8 cellular contexts compared by ENCODE assay signal in the genomic region with DNA sequence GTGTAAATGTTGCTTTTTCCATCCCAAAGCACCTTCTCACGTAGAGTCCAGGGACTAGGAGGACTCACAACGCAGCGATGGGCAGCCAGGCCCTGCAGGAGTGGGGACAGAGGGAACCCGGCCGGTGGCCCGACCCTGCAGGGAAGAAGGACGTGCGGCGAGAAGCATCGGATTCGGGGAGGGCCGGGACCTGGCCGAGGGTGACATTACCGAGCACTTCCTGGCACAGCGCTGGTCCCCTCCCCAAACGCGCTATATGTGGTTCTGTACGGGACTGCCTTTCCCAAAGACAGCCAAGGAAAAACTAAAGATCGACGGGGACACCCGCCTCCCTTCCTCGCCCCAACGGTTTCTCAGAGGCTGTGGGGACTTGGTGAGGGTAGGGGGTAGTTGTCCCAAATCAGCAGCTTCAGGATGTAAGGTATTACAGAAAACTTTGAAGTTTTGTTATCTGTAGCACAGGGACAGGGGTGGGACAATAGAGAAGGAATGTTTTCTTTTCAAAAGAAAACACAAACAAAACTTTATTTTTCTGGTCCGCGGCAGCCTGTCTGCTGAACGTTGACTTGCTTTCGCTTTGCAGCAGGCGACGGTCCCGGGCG. TPM values are rescaled to one million over a fixed set of nuclear protein-coding genes. Genes with fewer than 3 reads are reported as not detected.
DNase-seq lines count a peak whose midpoint lies in the region; ATAC-seq and TF ChIP-seq lines count a peak whose summit lies in the region.

No MANE protein-coding gene starts in this region.

- no peaks in the 10 kb centered on the region for H3K9me3 Mint-ChIP-seq in activated CD4-positive, alpha-beta memory T cell treated with anti-CD3 and anti-CD28 coated beads for 36 hours

- TF ChIP-seq POLR2A in upper lobe of left lung (IDR thresholded peaks at IDR 0.05) = no peak

- H3K36me3 Mint-ChIP-seq in activated CD4-positive, alpha-beta memory T cell treated with anti-CD3 and anti-CD28 coated beads for 36 hours = no peaks in the 10 kb centered on the region

- H3K9me3 ChIP-seq in endocrine pancreas (ENCODE audit: control insufficient read depth, low read length) (no peaks in the 10 kb centered on the region), mononuclear cell (ENCODE audit: low read depth, low read length) (no peaks in the 10 kb centered on the region), upper lobe of left lung (no peaks in the 10 kb centered on the region)

- POLR2A ChIA-PET in activated CD4-positive, alpha-beta memory T cell treated with anti-CD3 and anti-CD28 coated beads for 36 hours (lab: Charles Lee) = interaction anchor here (0.6 to 1.4 kb wide), 5 partner anchors 12 to 334 kb away, joined by 3 to 4 read pairs (median 4); no protein-coding TSS in a partner anchor

- H3K36me3 ChIP-seq in endocrine pancreas (ENCODE audit: control insufficient read depth, insufficient read depth, low read length) (no peaks in the 10 kb centered on the region), upper lobe of left lung (no peaks in the 10 kb centered on the region)

- WGBS in upper lobe of left lung, 2 donors = 2% methylated on average over 15 to 31 of the region's 31 CpGs

- TF ChIP-seq EP300 in upper lobe of left lung (IDR thresholded peaks at IDR 0.05) = no peak

- peak overlapping the region; percentile 88 for H3K9ac ChIP-seq in endocrine pancreas (ENCODE audit: control insufficient read depth, insufficient read depth, low read length)

- H3K4me1 Mint-ChIP-seq in activated CD4-positive, alpha-beta memory T cell treated with anti-CD3 and anti-CD28 coated beads for 36 hours (ENCODE audit: low read depth) = peaks cover 30% of the 10 kb centered on the region

- TF ChIP-seq CTCF in AG10803 (conservative IDR thresholded peaks at IDR 0.05; ENCODE audit: low read length) = no peak
- TF ChIP-seq CTCF in upper lobe of left lung (IDR thresholded peaks at IDR 0.05) = peak in 1 of 6 experiments; percentile 9

- H3K27me3 Mint-ChIP-seq in activated CD4-positive, alpha-beta memory T cell treated with anti-CD3 and anti-CD28 coated beads for 36 hours = no peaks in the 10 kb centered on the region

- H3K4me1 ChIP-seq in endocrine pancreas (ENCODE audit: control insufficient read depth, insufficient read depth, low read length) = peaks cover 19% of the 10 kb centered on the region
- peaks cover 31% of the 10 kb centered on the region for H3K4me1 ChIP-seq in mononuclear cell (ENCODE audit: insufficient read depth, low read length)
- peaks cover 20 to 28% (median 22%) of the 10 kb centered on the region in 4 donors for H3K4me1 ChIP-seq in upper lobe of left lung

- intact Hi-C loops in activated CD4-positive, alpha-beta memory T cell treated with anti-CD3 and anti-CD28 coated beads for 36 hours (cut with micrococcal nuclease) = loop anchor here (2.0 to 10.0 kb wide), 3 partner anchors 122 to 670 kb away; no protein-coding TSS in a partner anchor

- H3K4me3 Mint-ChIP-seq in activated CD4-positive, alpha-beta memory T cell treated with anti-CD3 and anti-CD28 coated beads for 36 hours = peak overlapping the region; percentile 86

- ATAC-seq in upper lobe of left lung (ENCODE audit: low FRiP score in 2 of 2) = peak; percentile 21 to 34

- H3K27me3 ChIP-seq in endocrine pancreas (ENCODE audit: control insufficient read depth, insufficient read depth, low read length) (no peaks in the 10 kb centered on the region), mononuclear cell (ENCODE audit: insufficient read depth, low read length) (no peaks in the 10 kb centered on the region), upper lobe of left lung (no peaks in the 10 kb centered on the region)

- H3K4me3 ChIP-seq in AG10803 (ENCODE audit: low read length) (peak overlapping the region; percentile 82), endocrine pancreas (ENCODE audit: control insufficient read depth, insufficient read depth, low read length) (peak overlapping the region; percentile 72), mononuclear cell (ENCODE audit: low read length) (peak overlapping the region; percentile 89), upper lobe of left lung (peak overlapping the region; percentile 83 to 99 (median 90))

- DNase-seq in AG10803 (ENCODE audit: low read depth) = no peak
- peak; percentile 21 for DNase-seq in HPDE6-E6E7 (ENCODE audit: extremely low spot score)
- peak; percentile 56 for DNase-seq in activated CD4-positive, alpha-beta memory T cell treated with anti-CD3 and anti-CD28 coated beads for 36 hours
- DNase-seq in upper lobe of left lung = peak; percentile 78 to 81
- DNase-seq in H4 (ENCODE audit: low spot score) = no peak
- DNase-seq in globus pallidus (ENCODE audit: low spot score) = no peak

- H3K27ac ChIP-seq in upper lobe of left lung = peak overlapping the region; percentile 95 to 99 (median 98)

- CTCF ChIA-PET in activated CD4-positive, alpha-beta memory T cell treated with anti-CD3 and anti-CD28 coated beads for 36 hours (lab: Charles Lee) = interaction anchor here (1.0 to 1.2 kb wide), 3 partner anchors 93 to 485 kb away, joined by 3 read pairs; no protein-coding TSS in a partner anchor

- H3K27ac Mint-ChIP-seq in activated CD4-positive, alpha-beta memory T cell treated with anti-CD3 and anti-CD28 coated beads for 36 hours = peak overlapping the region; percentile 81

RNA-seq across cellular contexts. Expression of a gene that starts 0.9 kb away (rescaled TPM):
- total RNA-seq in activated CD4-positive, alpha-beta memory T cell treated with anti-CD3 and anti-CD28 coated beads for 36 hours = 10 to 100 TPM; 20.5 to 20.6 TPM
- 125 TPM for total RNA-seq in mononuclear cell
- total RNA-seq in upper lobe of left lung = 10 to 100 TPM; 10.9 to 29.2 (median 23.3) TPM
- 5.7 and 7.2 TPM in 2 replicates for total RNA-seq in H4 (2014; rRNA removed; shearing (Covaris generic))

Comparison
In these comparisons a context has a peak if more than half of its experiments do, and no peak if none do; other contexts are left out.
1. DNase-seq: peak in HPDE6-E6E7 (single experiment), activated CD4-positive, alpha-beta memory T cell treated with anti-CD3 and anti-CD28 coated beads for 36 hours (single experiment) and upper lobe of left lung (2 of 2); none in AG10803 (single experiment), H4 (single experiment) and globus pallidus (single experiment).
2. Peak in every context shown above with its lines, with median percentiles within 50 percentile points of each other: H3K4me3 ChIP-seq.